ENCODE assay signal across 15 cellular contexts in the genomic region with DNA sequence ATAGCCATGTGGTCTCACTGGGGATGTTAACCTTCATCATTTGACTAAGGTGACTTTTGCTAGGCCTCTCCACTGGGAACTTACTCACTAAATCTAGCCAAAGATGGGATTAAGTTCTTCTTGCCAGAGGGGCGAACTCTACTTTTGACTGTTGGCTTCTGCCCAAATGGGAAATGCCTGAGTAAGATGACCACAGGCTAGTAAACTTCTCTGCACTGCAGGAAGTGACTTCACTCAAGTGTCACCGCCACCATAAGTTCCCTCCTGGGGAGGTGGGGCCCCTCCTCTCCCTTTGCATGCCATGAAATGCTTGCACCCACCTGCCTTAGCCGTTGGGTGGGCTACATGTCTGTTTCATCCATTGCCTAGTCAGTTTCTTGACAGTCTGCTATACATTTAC.
DNase-seq lines count a peak whose midpoint lies in the region; ATAC-seq, FAIRE-seq and TF ChIP-seq lines count a peak whose summit lies in the region.
"Had no signal": no experiment of that assay in that cellular context is flagged by ENCODE, and none has a peak within 500 bp of the region (broad histone marks: within the 10 kb centered on the region; RNA-seq: fewer than 3 reads in every experiment).

No MANE protein-coding gene starts in this region.

- H3K9me3 ChIP-seq in osteoblast (ENCODE audit: low read depth, low read length), result no peaks in the 10 kb centered on the region
- H3K9me3 ChIP-seq: thoracic aorta had no signal

- TF ChIP-seq CTCF in bronchial epithelial cell (IDR thresholded peaks at IDR 0.05; ENCODE audit: insufficient read depth, low read length, severe bottlenecking) (no peak), osteoblast (IDR thresholded peaks at IDR 0.05; ENCODE audit: extremely low read depth, low read depth, low read length) (no peak), GM10248 (IDR thresholded peaks at IDR 0.05; ENCODE audit: control extremely low read depth, extremely low read depth, low read depth, missing control alignments) (no peak)

- H3K36me3 ChIP-seq in bronchial epithelial cell (ENCODE audit: control insufficient read depth, insufficient read depth, low read length) (no peaks in the 10 kb centered on the region), osteoblast (ENCODE audit: insufficient read depth, low read length) (no peaks in the 10 kb centered on the region)
- H3K36me3 ChIP-seq: thoracic aorta had no signal

- POLR2A ChIA-PET in GM10248 (lab: Yijun Ruan, JAX), result no interaction called here

- peaks cover 10% of the 10 kb centered on the region for H3K4me1 ChIP-seq in osteoblast (ENCODE audit: insufficient read depth, low read length)

- ATAC-seq in HG03139 (IDR thresholded peaks at IDR 0.05; ENCODE audit: unreplicated experiment), result no peak

- no peak overlapping the region for H3K4me2 ChIP-seq in osteoblast (ENCODE audit: insufficient read depth, low read length)

- H2AFZ ChIP-seq in osteoblast (ENCODE audit: low read length), result peak overlapping the region; percentile 54

- H4K20me1 ChIP-seq in osteoblast (ENCODE audit: insufficient read depth, low read length), result no peaks in the 10 kb centered on the region

- no peaks in the 10 kb centered on the region for H3K27me3 ChIP-seq in bronchial epithelial cell (ENCODE audit: control insufficient read depth, insufficient read depth, low read length)
- no peaks in the 10 kb centered on the region for H3K27me3 ChIP-seq in osteoblast (ENCODE audit: insufficient read depth, low read length)

- CTCF ChIA-PET in GM10248 (lab: Yijun Ruan, JAX), result no interaction called here

- H3K4me3 ChIP-seq in bronchial epithelial cell (ENCODE audit: low read depth, low read length) (no peak overlapping the region), osteoblast (ENCODE audit: insufficient read depth, low read length) (no peak overlapping the region)
- H3K4me3 ChIP-seq: thoracic aorta had no signal

- H3K79me2 ChIP-seq in osteoblast (ENCODE audit: insufficient read depth, low read length), result peaks cover 3% of the 10 kb centered on the region

- H3K27ac ChIP-seq in osteoblast (ENCODE audit: low read depth, low read length), result peak overlapping the region; percentile 36
- H3K27ac ChIP-seq: thoracic aorta had no signal

- DNase-seq in EL (peak; percentile 90), MV-4-11 (lab: John Stamatoyannopoulos, UW) (peak; percentile 24), bronchial epithelial cell (ENCODE audit: low read depth) (peak; percentile 74), osteoblast (ENCODE audit: insufficient read length, low spot score, missing footprints) (peak; percentile 21), GM10248 (ENCODE audit: extremely low spot score) (no peak), NCI-H1694 (lab: John Stamatoyannopoulos, UW) (no peak), cardiac septum (ENCODE audit: low spot score) (no peak)
- DNase-seq: activated CD4-positive, alpha-beta T cell treated with anti-CD3 and anti-CD28 coated beads for 1 hour; activated T-cell treated with anti-CD3 and anti-CD28 coated beads, Interleukin-2, amount 50 U/mL, for 48 hours; amygdala; effector memory CD4-positive, alpha-beta T cell; hippocampal formation; NCI-H1694 treated with DMSO at 0.1 percent for 48 hours had no signal

- FAIRE-seq in bronchial epithelial cell (lab: Jason Lieb, UNC), result no peak

- intact Hi-C loops in cardiac septum (cut with DNase I), result no loop called here

Comparison
In these comparisons a context has a peak if more than half of its experiments do, and no peak if none do; other contexts are left out.
1. DNase-seq: peak in EL (single experiment), MV-4-11 (single experiment), bronchial epithelial cell (single experiment) and osteoblast (single experiment); none in GM10248 (single experiment), NCI-H1694 (single experiment) and cardiac septum (single experiment).